In genomic region chr12:54034784-54035310, GRCh38 we compare ENCODE assay signal across 18 cellular contexts. TPM values are rescaled to one million over a fixed set of nuclear protein-coding genes. Genes with fewer than 3 reads are reported as not detected.
A peak's percentile ranks its signal among the peaks of the same experiment; 100 is the strongest.
DNase-seq lines count a peak whose midpoint lies in the region; ATAC-seq and TF ChIP-seq lines count a peak whose summit lies in the region.
"Had no signal": no experiment of that assay in that cellular context is flagged by ENCODE, and none has a peak within 500 bp of the region (broad histone marks: within the 10 kb centered on the region; RNA-seq: fewer than 3 reads in every experiment).

No MANE protein-coding gene starts in this region.

- ATAC-seq in naive B cell (ENCODE audit: low read depth in 2 of 2) (no peak), GM18520 (IDR thresholded peaks at IDR 0.05; ENCODE audit: unreplicated experiment) (no peak)
- ATAC-seq: heart right ventricle had no signal

- POLR2A ChIA-PET in MCF 10A (lab: Yijun Ruan, JAX): no interaction called here

- H3K36me3 ChIP-seq in mammary epithelial cell (ENCODE audit: insufficient read depth, low read length) (no peaks in the 10 kb centered on the region), vagina (no peaks in the 10 kb centered on the region), HAP-1 (replicated peaks) (no peaks in the 10 kb centered on the region)
- H3K36me3 ChIP-seq: heart right ventricle, thyroid gland had no signal

- H3K4me2 ChIP-seq in mammary epithelial cell (ENCODE audit: insufficient read depth, low read depth, low read length): no peak overlapping the region

- no peaks in the 10 kb centered on the region for H3K27me3 ChIP-seq in mammary epithelial cell (ENCODE audit: insufficient read depth, low read length)
- no peaks in the 10 kb centered on the region for H3K27me3 ChIP-seq in vagina
- peaks cover 54% of the 10 kb centered on the region for H3K27me3 ChIP-seq in HAP-1 (ENCODE audit: low read depth)

- WGBS in mammary epithelial cell (ENCODE audit: low coverage, missing lambda C conversion rate): 93% methylated on average over 11 of the region's 23 CpGs

- CTCF ChIA-PET in MCF 10A (lab: Yijun Ruan, JAX): interaction anchor here (0.5 to 1.9 kb wide), 9 partner anchors 89 to 340 kb away, joined by 3 to 8 read pairs (median 4); no protein-coding TSS in a partner anchor
- CTCF ChIA-PET in mammary epithelial cell (lab: Charles Lee; ENCODE audit: low non-redundant PET): interaction anchor here (0.6 kb wide), 1 partner anchor 411 kb away, joined by 6 read pairs; no protein-coding TSS in a partner anchor

- TF ChIP-seq CTCF in MCF 10A (IDR thresholded peaks at IDR 0.05; ENCODE audit: unreplicated experiment): no peak
- TF ChIP-seq CTCF in mammary epithelial cell (conservative IDR thresholded peaks at IDR 0.05 in 1 of 2, IDR thresholded peaks at IDR 0.05 in 1 of 2; ENCODE audit: extremely low read depth in 1 of 2, insufficient read depth in 1 of 2, low read depth in 1 of 2, low read length in 2 of 2): no peak
- no peak for TF ChIP-seq CTCF in astrocyte of the spinal cord (IDR thresholded peaks at IDR 0.05; ENCODE audit: low read depth, low read length)
- no peak for TF ChIP-seq CTCF in vagina (IDR thresholded peaks at IDR 0.05)

- H3K27ac ChIP-seq in mammary epithelial cell (ENCODE audit: insufficient read depth, low read depth, low read length) (no peak overlapping the region), vagina (no peak overlapping the region)
- H3K27ac ChIP-seq: epithelial cell of prostate, heart right ventricle, thyroid gland had no signal

- no peaks in the 10 kb centered on the region for H4K20me1 ChIP-seq in mammary epithelial cell (ENCODE audit: insufficient read depth, low read length)

- TF ChIP-seq POLR2A in vagina (IDR thresholded peaks at IDR 0.05): no peak

- in situ Hi-C loops in mammary epithelial cell (cut with MboI; ENCODE audit: low sequenced_read_pairs in 2 of 2) (no loop called here), astrocyte of the spinal cord (cut with HindIII; ENCODE audit: low sequenced_read_pairs) (no loop called here), HAP-1 (cut with MboI; ENCODE audit: low sequenced_read_pairs) (loop anchor here (5.0 kb wide), 1 partner anchor 157 kb away; no protein-coding TSS in a partner anchor)

- H2AFZ ChIP-seq in mammary epithelial cell (ENCODE audit: low read depth, low read length): no peak overlapping the region

- dilution Hi-C loops in mammary epithelial cell (cut with HindIII; ENCODE audit: low sequenced_read_pairs): no loop called here

- H3K9me3 ChIP-seq in mammary epithelial cell (replicated peaks; ENCODE audit: insufficient read depth, low read length) (no peaks in the 10 kb centered on the region), vagina (no peaks in the 10 kb centered on the region), HAP-1 (no peaks in the 10 kb centered on the region)
- H3K9me3 ChIP-seq: SK-N-SH, thyroid gland had no signal

- H3K4me1 ChIP-seq in mammary epithelial cell (ENCODE audit: insufficient read depth, low read length): peaks cover 30% of the 10 kb centered on the region
- peaks cover 35% of the 10 kb centered on the region for H3K4me1 ChIP-seq in vagina
- peaks cover 22% of the 10 kb centered on the region for H3K4me1 ChIP-seq in HAP-1

- no peak overlapping the region for H3K9ac ChIP-seq in mammary epithelial cell (ENCODE audit: insufficient read depth, low read length)
- H3K9ac ChIP-seq: SK-N-SH had no signal

- H3K4me3 ChIP-seq in mammary epithelial cell (replicated peaks in 1 of 3; ENCODE audit: insufficient read depth in 1 of 3, low read depth in 2 of 3, low read length in 3 of 3): no peak overlapping the region
- H3K4me3 ChIP-seq in astrocyte of the spinal cord (ENCODE audit: low read depth, low read length): peak overlapping the region; percentile 45
- H3K4me3 ChIP-seq in vagina: no peak overlapping the region
- H3K4me3 ChIP-seq in HAP-1: no peak overlapping the region
- H3K4me3 ChIP-seq: thyroid gland had no signal

- H3K9me3 Mint-ChIP-seq in MCF 10A (ENCODE audit: unreplicated experiment): no peaks in the 10 kb centered on the region
- peaks cover 0 to 6% (median 5%) of the 10 kb centered on the region in 7 donors for H3K9me3 Mint-ChIP-seq in naive B cell

- intact Hi-C loops in MCF 10A (cut with micrococcal nuclease) (no loop called here), mammary epithelial cell (cut with micrococcal nuclease) (no loop called here), vagina (cut with DNase I) (loop anchor here (5.0 kb wide), 1 partner anchor 162 kb away; no protein-coding TSS in a partner anchor)

- no peaks in the 10 kb centered on the region for H3K79me2 ChIP-seq in mammary epithelial cell (ENCODE audit: insufficient read depth, low read length)

- H3K4me3 Mint-ChIP-seq in MCF 10A (ENCODE audit: unreplicated experiment): peak overlapping the region; percentile 7
- H3K4me3 Mint-ChIP-seq in naive B cell: peak overlapping the region in 5 of 8 donors; percentile 51 to 78 (median 68)

- H3K4me1 Mint-ChIP-seq in MCF 10A (ENCODE audit: insufficient read depth, unreplicated experiment): peaks cover 11% of the 10 kb centered on the region
- peaks cover 21 to 26% (median 22%) of the 10 kb centered on the region in 3 donors for H3K4me1 Mint-ChIP-seq in naive B cell

- H3K27ac Mint-ChIP-seq in MCF 10A (ENCODE audit: low read depth, unreplicated experiment): no peak overlapping the region
- H3K27ac Mint-ChIP-seq in naive B cell: peak overlapping the region in 4 of 6 donors; percentile 30 to 95 (median 83)

- H3K36me3 Mint-ChIP-seq in MCF 10A (ENCODE audit: insufficient read depth, unreplicated experiment) (peaks cover 11% of the 10 kb centered on the region), naive B cell (no peaks in the 10 kb centered on the region)

- BruUV-seq in MCF 10A (replicated peaks; lab: Mats Ljungman, UMichigan): no TSS peak
- BruUV-seq in mammary epithelial cell (replicated peaks; lab: Mats Ljungman, UMichigan): no TSS peak

- DNase-seq in MCF 10A (ENCODE audit: unreplicated experiment) (no peak), mammary epithelial cell (no peak), astrocyte of the spinal cord (ENCODE audit: low read depth, low spot score) (no peak), naive B cell (no peak), vagina (ENCODE audit: extremely low spot score in 2 of 2) (no peak), HAP-1 (ENCODE audit: low spot score in 2 of 2) (no peak)
- DNase-seq in stimulated activated CD4-positive, alpha-beta T cell treated with anti-CD3 and anti-CD28 coated beads, Interleukin-15, amount 100 ng/mL, for 24 hours: no peak
- DNase-seq: activated CD8-positive, alpha-beta memory T cell treated with anti-CD3 and anti-CD28 coated beads, Interleukin-2, amount 50 U/mL, for 4 hours; heart right ventricle; kidney glomerular epithelial cell; MM.1S; NCI-H2029; NCI-H524; SK-N-SH; thyroid gland had no signal

- H3K27me3 Mint-ChIP-seq in MCF 10A (ENCODE audit: insufficient read depth, unreplicated experiment): no peaks in the 10 kb centered on the region
- peaks cover 79 to 96% (median 95%) of the 10 kb centered on the region in 3 donors for H3K27me3 Mint-ChIP-seq in naive B cell

RNA-seq across cellular contexts. Expression of gene HOXC5, which starts 2.0 kb away (rescaled TPM):
- 0.74 TPM in 1 of 2 replicates, not detected in the other for total RNA-seq in MCF 10A (2022)
- total RNA-seq in mammary epithelial cell: 1 to 10 TPM in 1 of 2 donors, under 1 TPM in 1; 0.67 to 1.4 TPM
- polyA plus RNA-seq in mammary epithelial cell: 0.80 TPM
- not detected for polyA minus RNA-seq in mammary epithelial cell
- not detected for polyA plus RNA-seq in naive B cell (ENCODE audit: low read depth in 6 of 6)
- total RNA-seq in vagina: not detected
- total RNA-seq: heart right ventricle, OCI-LY7 had no signal

RNA-seq across cellular contexts. Expression of gene HOXC6, which starts 6.6 kb away (rescaled TPM):
- total RNA-seq in MCF 10A (2022): 7.1 and 11.5 TPM in 2 replicates
- 10 to 100 TPM in 1 of 2 donors, 1 to 10 TPM in 1; 1.7 to 10.9 TPM for total RNA-seq in mammary epithelial cell
- 4.2 TPM for polyA plus RNA-seq in mammary epithelial cell
- 0.57 TPM for polyA minus RNA-seq in mammary epithelial cell
- polyA plus RNA-seq in naive B cell (ENCODE audit: low read depth in 6 of 6): not detected
- total RNA-seq in vagina: not detected
- total RNA-seq: thyroid gland had no signal

RNA-seq across cellular contexts. Expression of gene HOXC4, which starts 18.8 kb away (rescaled TPM):
- total RNA-seq in MCF 10A (2022) (1.7 and 1.8 TPM in 2 replicates), mammary epithelial cell (10 to 100 TPM in 1 of 2 donors, under 1 TPM in 1; 0.83 to 11.9 TPM), vagina (1.2 TPM)
- polyA plus RNA-seq in mammary epithelial cell (2.4 TPM), naive B cell (ENCODE audit: low read depth in 6 of 6) (1 to 10 TPM in 1 of 6 donors, under 1 TPM in 4, not detected in 1; 0.17 to 1.0 (median 0.42) TPM)
- 4.0 TPM for polyA minus RNA-seq in mammary epithelial cell

RNA-seq across cellular contexts. Expression of gene HOXC8, which starts 26.1 kb away (rescaled TPM):
- total RNA-seq in MCF 10A (2022) (6.0 and 6.9 TPM in 2 replicates), mammary epithelial cell (1 to 10 TPM; 2.3 to 7.9 TPM), vagina (not detected)
- polyA plus RNA-seq in mammary epithelial cell (4.3 TPM), naive B cell (ENCODE audit: low read depth in 6 of 6) (not detected)
- polyA minus RNA-seq in mammary epithelial cell: 3.2 TPM
- total RNA-seq: heart right ventricle, OCI-LY7, thyroid gland had no signal
- polyA plus RNA-seq: heart right ventricle had no signal

RNA-seq across cellular contexts. Expression of gene HOXC9, which starts 34.9 kb away (rescaled TPM):
- total RNA-seq in MCF 10A (2022): 5.2 and 6.0 TPM in 2 replicates
- 1 to 10 TPM; 3.2 to 9.4 TPM for total RNA-seq in mammary epithelial cell
- polyA plus RNA-seq in mammary epithelial cell: 2.9 TPM
- 4.2 TPM for polyA minus RNA-seq in mammary epithelial cell
- not detected for polyA plus RNA-seq in naive B cell (ENCODE audit: low read depth in 6 of 6)
- total RNA-seq in vagina: not detected
- total RNA-seq: heart right ventricle had no signal
- polyA plus RNA-seq: heart right ventricle had no signal
